ENCODE assay signal across 11 cellular contexts in the genomic region with DNA sequence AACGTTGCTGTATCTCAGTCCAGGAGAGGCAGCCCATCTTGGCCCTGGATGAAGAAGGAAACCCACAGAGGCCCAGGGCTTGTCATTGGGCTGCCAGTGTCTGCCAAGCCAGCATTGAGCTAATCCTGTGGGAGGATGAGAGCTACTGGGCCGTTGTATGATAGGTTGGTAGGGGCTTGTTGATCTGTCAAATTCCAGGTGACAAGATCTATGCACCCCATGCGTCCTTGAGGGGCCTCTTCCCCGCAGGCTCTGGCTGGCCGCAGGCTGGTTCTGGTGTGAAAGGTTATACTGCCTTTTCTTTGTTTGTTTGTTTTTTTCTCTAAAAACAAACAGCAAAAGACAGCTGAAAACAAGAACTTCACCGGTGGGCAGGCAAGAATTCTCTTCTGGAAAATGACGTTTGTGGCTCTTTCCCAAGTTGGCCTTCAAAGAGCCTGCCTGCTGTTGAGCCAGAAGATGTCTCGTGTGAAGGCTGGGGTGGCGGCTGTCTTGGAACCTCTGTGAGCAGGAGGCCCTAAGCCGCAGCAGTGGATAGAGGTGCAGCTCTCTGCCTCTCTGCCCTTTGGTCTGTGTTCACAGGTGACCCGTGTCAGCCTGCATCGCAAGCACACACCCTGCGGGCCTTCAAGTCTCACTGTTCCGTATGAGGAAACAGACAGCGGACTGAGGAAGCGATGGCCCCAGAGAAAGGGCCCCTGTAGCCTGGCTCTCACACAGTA. TPM values are rescaled to one million over a fixed set of nuclear protein-coding genes. Genes with fewer than 3 reads are reported as not detected.
DNase-seq lines count a peak whose midpoint lies in the region; ATAC-seq and TF ChIP-seq lines count a peak whose summit lies in the region.
"Had no signal": no experiment of that assay in that cellular context is flagged by ENCODE, and none has a peak within 500 bp of the region (broad histone marks: within the 10 kb centered on the region; RNA-seq: fewer than 3 reads in every experiment).

No MANE protein-coding gene starts in this region.

- ATAC-seq in GM19023 (IDR thresholded peaks at IDR 0.05; ENCODE audit: unreplicated experiment), result no peak

- no peak for DNase-seq in activated T-cell treated with anti-CD3 and anti-CD28 coated beads, Interleukin-2, amount 50 U/mL, for 24 hours
- DNase-seq in activated T-cell treated with anti-CD3 and anti-CD28 coated beads for 4 hours (no peak), tibial nerve (ENCODE audit: low spot score in 2 of 2) (peak; percentile 48 to 52), NCI-H2227 (lab: John Stamatoyannopoulos, UW; ENCODE audit: unreplicated experiment) (no peak), NCI-H524 (lab: John Stamatoyannopoulos, UW) (no peak)
- DNase-seq: NCI-H1694, SIG-M5 had no signal

- no peaks in the 10 kb centered on the region for H3K27me3 ChIP-seq in esophagus (ENCODE audit: control insufficient read depth in 1 of 2, insufficient read depth in 2 of 2, low read length in 2 of 2)
- no peaks in the 10 kb centered on the region for H3K27me3 ChIP-seq in muscle layer of duodenum (ENCODE audit: low read depth, low read length)
- H3K27me3 ChIP-seq in tibial nerve, result no peaks in the 10 kb centered on the region

- TF ChIP-seq CTCF in tibial nerve (IDR thresholded peaks at IDR 0.05), result no peak

- H3K4me3 ChIP-seq in esophagus (ENCODE audit: low read depth in 1 of 2, low read length in 2 of 2), result no peak overlapping the region
- no peak overlapping the region for H3K4me3 ChIP-seq in muscle layer of duodenum (ENCODE audit: low read depth in 1 of 2, low read length in 2 of 2)
- H3K4me3 ChIP-seq in tibial nerve, result no peak overlapping the region

- peak overlapping the region; percentile 62 for H3K27ac Mint-ChIP-seq in activated T-cell treated with anti-CD3 and anti-CD28 coated beads, Interleukin-2, amount 50 U/mL, for 24 hours

- no peaks in the 10 kb centered on the region for H3K27me3 Mint-ChIP-seq in activated T-cell treated with anti-CD3 and anti-CD28 coated beads, Interleukin-2, amount 50 U/mL, for 24 hours

- H3K36me3 ChIP-seq in esophagus (ENCODE audit: control insufficient read depth in 2 of 2, insufficient read depth in 2 of 2, low read length in 1 of 2), result peaks cover 8 to 31% of the 10 kb centered on the region in 2 donors
- peaks cover 23 to 46% of the 10 kb centered on the region in 2 donors for H3K36me3 ChIP-seq in muscle layer of duodenum (ENCODE audit: control insufficient read depth in 1 of 2, insufficient read depth in 2 of 2, low read length in 2 of 2)
- H3K36me3 ChIP-seq in tibial nerve, result peaks cover 0 to 46% (median 12%) of the 10 kb centered on the region in 3 donors

- peaks cover 10% of the 10 kb centered on the region for H3K4me1 Mint-ChIP-seq in activated T-cell treated with anti-CD3 and anti-CD28 coated beads, Interleukin-2, amount 50 U/mL, for 24 hours (ENCODE audit: low read depth)

- no peak for TF ChIP-seq POLR2A in tibial nerve (IDR thresholded peaks at IDR 0.05)

- WGBS in esophagus, 2 donors, result 65 to 72% methylated on average over 16 of the region's 16 CpGs
- WGBS in tibial nerve, 2 donors, result 55 to 65% methylated on average over 16 of the region's 16 CpGs

- H3K4me3 Mint-ChIP-seq in activated T-cell treated with anti-CD3 and anti-CD28 coated beads, Interleukin-2, amount 50 U/mL, for 24 hours, result no peak overlapping the region

- H3K27ac ChIP-seq in esophagus (ENCODE audit: low read depth in 2 of 2, low read length in 1 of 2) (peak overlapping the region; percentile 28 to 47), muscle layer of duodenum (ENCODE audit: low read length) (peak overlapping the region; percentile 90), tibial nerve (peak overlapping the region; percentile 68 to 98 (median 84))

- peaks cover 61% of the 10 kb centered on the region for H3K36me3 Mint-ChIP-seq in activated T-cell treated with anti-CD3 and anti-CD28 coated beads, Interleukin-2, amount 50 U/mL, for 24 hours (ENCODE audit: low read depth)

- H3K4me1 ChIP-seq in esophagus (ENCODE audit: control insufficient read depth in 2 of 2, insufficient read depth in 2 of 2, low read length in 1 of 2), result peaks cover 4 to 5% of the 10 kb centered on the region in 2 donors
- H3K4me1 ChIP-seq in muscle layer of duodenum (ENCODE audit: control insufficient read depth in 1 of 2, insufficient read depth in 2 of 2, low read length in 2 of 2), result peaks cover 12 to 14% of the 10 kb centered on the region in 2 donors
- peaks cover 0 to 73% (median 36%) of the 10 kb centered on the region in 4 donors for H3K4me1 ChIP-seq in tibial nerve

- no peaks in the 10 kb centered on the region for H3K9me3 ChIP-seq in esophagus (ENCODE audit: control insufficient read depth in 2 of 2, insufficient read depth in 1 of 2, low read depth in 1 of 2, low read length in 1 of 2)
- H3K9me3 ChIP-seq in muscle layer of duodenum (ENCODE audit: control insufficient read depth in 1 of 2, low read length in 2 of 2), result no peaks in the 10 kb centered on the region
- H3K9me3 ChIP-seq in tibial nerve, result no peaks in the 10 kb centered on the region

- TF ChIP-seq EP300 in tibial nerve (IDR thresholded peaks at IDR 0.05), result peak in 1 of 2 donors; percentile 16

- no peaks in the 10 kb centered on the region for H3K9me3 Mint-ChIP-seq in activated T-cell treated with anti-CD3 and anti-CD28 coated beads, Interleukin-2, amount 50 U/mL, for 24 hours

RNA-seq across cellular contexts. Expression of a gene that starts 23.3 kb away (rescaled TPM):
- under 1 TPM in 1 of 2 donors, not detected in 1; 0.71 TPM for polyA plus RNA-seq in esophagus
- not detected for total RNA-seq in tibial nerve
- total RNA-seq: mononuclear cell had no signal

RNA-seq across cellular contexts. Expression of a gene that starts 40.2 kb away (rescaled TPM):
- 10 to 100 TPM; 12.3 to 14.5 TPM for polyA plus RNA-seq in esophagus
- 10 to 100 TPM; 18.4 to 40.2 (median 37.3) TPM for total RNA-seq in tibial nerve

RNA-seq across cellular contexts. Expression of a gene that starts 55.4 kb away (rescaled TPM):
- polyA plus RNA-seq in esophagus, result 1 to 10 TPM; 2.0 to 2.8 TPM
- total RNA-seq in tibial nerve, result 1 to 10 TPM; 2.6 to 9.6 (median 5.3) TPM

Comparison
In these comparisons a context has a peak if more than half of its experiments do, and no peak if none do; other contexts are left out.
1. DNase-seq: peak in tibial nerve (2 of 2); none in activated T-cell treated with anti-CD3 and anti-CD28 coated beads, Interleukin-2, amount 50 U/mL, for 24 hours (single experiment), activated T-cell treated with anti-CD3 and anti-CD28 coated beads for 4 hours (single experiment), NCI-H2227 (single experiment) and NCI-H524 (0 of 2).
2. H3K27ac ChIP-seq: peak in every context shown above with its lines; median percentile 90 in muscle layer of duodenum; 84 in tibial nerve; 38 in esophagus.